In genomic region chr14:69766984-69767368, GRCh38 we compare ENCODE assay signal across 1 cellular context.
A peak's percentile ranks its signal among the peaks of the same experiment; 100 is the strongest.
TF ChIP-seq lines count a peak whose summit lies in the region.

Gene SRSF5 (plus strand): TSS chr14:69767142. CDS start chr14:69768157, 1,015 bp downstream.

TF ChIP-seq in HepG2, 621 proteins besides CTCF, POLR2A, EP300 and RAD21 (continued from another document and continues in another):
- TF ChIP-seq, protein P1, sequence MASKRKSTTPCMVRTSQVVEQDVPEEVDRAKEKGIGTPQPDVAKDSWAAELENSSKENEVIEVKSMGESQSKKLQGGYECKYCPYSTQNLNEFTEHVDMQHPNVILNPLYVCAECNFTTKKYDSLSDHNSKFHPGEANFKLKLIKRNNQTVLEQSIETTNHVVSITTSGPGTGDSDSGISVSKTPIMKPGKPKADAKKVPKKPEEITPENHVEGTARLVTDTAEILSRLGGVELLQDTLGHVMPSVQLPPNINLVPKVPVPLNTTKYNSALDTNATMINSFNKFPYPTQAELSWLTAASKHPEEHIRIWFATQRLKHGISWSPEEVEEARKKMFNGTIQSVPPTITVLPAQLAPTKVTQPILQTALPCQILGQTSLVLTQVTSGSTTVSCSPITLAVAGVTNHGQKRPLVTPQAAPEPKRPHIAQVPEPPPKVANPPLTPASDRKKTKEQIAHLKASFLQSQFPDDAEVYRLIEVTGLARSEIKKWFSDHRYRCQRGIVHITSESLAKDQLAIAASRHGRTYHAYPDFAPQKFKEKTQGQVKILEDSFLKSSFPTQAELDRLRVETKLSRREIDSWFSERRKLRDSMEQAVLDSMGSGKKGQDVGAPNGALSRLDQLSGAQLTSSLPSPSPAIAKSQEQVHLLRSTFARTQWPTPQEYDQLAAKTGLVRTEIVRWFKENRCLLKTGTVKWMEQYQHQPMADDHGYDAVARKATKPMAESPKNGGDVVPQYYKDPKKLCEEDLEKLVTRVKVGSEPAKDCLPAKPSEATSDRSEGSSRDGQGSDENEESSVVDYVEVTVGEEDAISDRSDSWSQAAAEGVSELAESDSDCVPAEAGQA (IDR thresholded peaks at IDR 0.05; ENCODE audit: low read depth), result peak; percentile 98
- TF ChIP-seq, protein P1 (CRISPR knock-in tag; IDR thresholded peaks at IDR 0.05; ENCODE audit: borderline replicate concordance), result no peak
- no peak for TF ChIP-seq NFIB (CRISPR knock-in tag; IDR thresholded peaks at IDR 0.05; ENCODE audit: borderline replicate concordance)
- no peak for TF ChIP-seq ZNF580 (CRISPR knock-in tag; IDR thresholded peaks at IDR 0.05; ENCODE audit: borderline replicate concordance, low read depth)
- no peak for TF ChIP-seq ZNF577 (CRISPR knock-in tag; IDR thresholded peaks at IDR 0.05; ENCODE audit: borderline replicate concordance, low read depth)
- no peak; the same call in 1 of the 2 replicates for TF ChIP-seq HMG20A (CRISPR knock-in tag; IDR thresholded peaks at IDR 0.05; ENCODE audit: borderline replicate concordance)
- peak; percentile 62 for TF ChIP-seq SKI (IDR thresholded peaks at IDR 0.05; ENCODE audit: partially characterized antibody)
- no peak; the same call in 1 of the 2 replicates for TF ChIP-seq ZBTB8A (CRISPR knock-in tag; IDR thresholded peaks at IDR 0.05; ENCODE audit: borderline replicate concordance, low read depth)
- TF ChIP-seq ZNF619 (CRISPR knock-in tag; IDR thresholded peaks at IDR 0.05), result peak; percentile 95
- peak; percentile 26; the same call in 1 of the 2 replicates for TF ChIP-seq NFYB (CRISPR knock-in tag; IDR thresholded peaks at IDR 0.05)
- peak; percentile 49; the same call in 1 of the 2 replicates for TF ChIP-seq SOX5 (CRISPR knock-in tag; IDR thresholded peaks at IDR 0.05; ENCODE audit: borderline replicate concordance)
- TF ChIP-seq HNRNPUL1 (IDR thresholded peaks at IDR 0.05; ENCODE audit: low read depth, low read length), result no peak
- peak; percentile 67; the same call in 1 of the 2 replicates for TF ChIP-seq ZNF773 (CRISPR knock-in tag; IDR thresholded peaks at IDR 0.05; ENCODE audit: borderline replicate concordance)
- no peak for TF ChIP-seq NCOA1 (CRISPR knock-in tag; IDR thresholded peaks at IDR 0.05)
- 0 out of 2 replicates have a peak, but pooled peaks have one; percentile 47 for TF ChIP-seq ZFP37 (CRISPR knock-in tag; IDR thresholded peaks at IDR 0.05; ENCODE audit: borderline replicate concordance)
- no peak for TF ChIP-seq ZNF333 (CRISPR knock-in tag; IDR thresholded peaks at IDR 0.05; ENCODE audit: borderline replicate concordance)
- TF ChIP-seq SIN3A (IDR thresholded peaks at IDR 0.05; ENCODE audit: borderline replicate concordance, low read depth, low read length), result peak; percentile 74; the same call in 1 of the 2 replicates
- TF ChIP-seq, protein P2, sequence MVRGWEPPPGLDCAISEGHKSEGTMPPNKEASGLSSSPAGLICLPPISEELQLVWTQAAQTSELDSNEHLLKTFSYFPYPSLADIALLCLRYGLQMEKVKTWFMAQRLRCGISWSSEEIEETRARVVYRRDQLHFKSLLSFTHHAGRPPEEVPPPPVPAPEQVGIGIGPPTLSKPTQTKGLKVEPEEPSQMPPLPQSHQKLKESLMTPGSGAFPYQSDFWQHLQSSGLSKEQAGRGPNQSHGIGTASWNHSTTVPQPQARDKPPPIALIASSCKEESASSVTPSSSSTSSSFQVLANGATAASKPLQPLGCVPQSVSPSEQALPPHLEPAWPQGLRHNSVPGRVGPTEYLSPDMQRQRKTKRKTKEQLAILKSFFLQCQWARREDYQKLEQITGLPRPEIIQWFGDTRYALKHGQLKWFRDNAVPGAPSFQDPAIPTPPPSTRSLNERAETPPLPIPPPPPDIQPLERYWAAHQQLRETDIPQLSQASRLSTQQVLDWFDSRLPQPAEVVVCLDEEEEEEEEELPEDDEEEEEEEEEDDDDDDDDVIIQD (CRISPR knock-in tag; IDR thresholded peaks at IDR 0.05; ENCODE audit: low read depth), result peak; percentile 65
- no peak; the same call in 1 of the 2 replicates for TF ChIP-seq ZBTB7B (CRISPR knock-in tag; IDR thresholded peaks at IDR 0.05)
- TF ChIP-seq, protein P3, sequence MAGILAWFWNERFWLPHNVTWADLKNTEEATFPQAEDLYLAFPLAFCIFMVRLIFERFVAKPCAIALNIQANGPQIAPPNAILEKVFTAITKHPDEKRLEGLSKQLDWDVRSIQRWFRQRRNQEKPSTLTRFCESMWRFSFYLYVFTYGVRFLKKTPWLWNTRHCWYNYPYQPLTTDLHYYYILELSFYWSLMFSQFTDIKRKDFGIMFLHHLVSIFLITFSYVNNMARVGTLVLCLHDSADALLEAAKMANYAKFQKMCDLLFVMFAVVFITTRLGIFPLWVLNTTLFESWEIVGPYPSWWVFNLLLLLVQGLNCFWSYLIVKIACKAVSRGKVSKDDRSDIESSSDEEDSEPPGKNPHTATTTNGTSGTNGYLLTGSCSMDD (CRISPR knock-in tag; IDR thresholded peaks at IDR 0.05), result no peak
- 0 out of 2 replicates have a peak, but pooled peaks have one; percentile 15 for TF ChIP-seq ZSCAN9 (CRISPR knock-in tag; IDR thresholded peaks at IDR 0.05; ENCODE audit: borderline replicate concordance)
- peak; percentile 86 for TF ChIP-seq NKX3-1 (CRISPR knock-in tag; IDR thresholded peaks at IDR 0.05)
- peak; percentile 90 for TF ChIP-seq KDM2A (CRISPR knock-in tag; IDR thresholded peaks at IDR 0.05; ENCODE audit: borderline replicate concordance, low read depth)
- no peak for TF ChIP-seq ZNF766 (CRISPR knock-in tag; IDR thresholded peaks at IDR 0.05; ENCODE audit: borderline replicate concordance)
- no peak for TF ChIP-seq TOE1 (CRISPR knock-in tag; IDR thresholded peaks at IDR 0.05)
- no peak for TF ChIP-seq ZNF296 (CRISPR knock-in tag; conservative IDR thresholded peaks at IDR 0.05)
- TF ChIP-seq PRMT3 (CRISPR knock-in tag; IDR thresholded peaks at IDR 0.05; ENCODE audit: borderline replicate concordance, low read depth), result peak; percentile 91
- no peak for TF ChIP-seq ZNF879 (CRISPR knock-in tag; IDR thresholded peaks at IDR 0.05)
- TF ChIP-seq ZNF329 (CRISPR knock-in tag; IDR thresholded peaks at IDR 0.05; ENCODE audit: low read depth), result no peak
- TF ChIP-seq, protein P4, sequence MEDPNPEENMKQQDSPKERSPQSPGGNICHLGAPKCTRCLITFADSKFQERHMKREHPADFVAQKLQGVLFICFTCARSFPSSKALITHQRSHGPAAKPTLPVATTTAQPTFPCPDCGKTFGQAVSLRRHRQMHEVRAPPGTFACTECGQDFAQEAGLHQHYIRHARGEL (CRISPR knock-in tag; IDR thresholded peaks at IDR 0.05), result no peak
- peak; percentile 65; the same call in 1 of the 2 replicates for TF ChIP-seq ELF4 (CRISPR knock-in tag; IDR thresholded peaks at IDR 0.05; ENCODE audit: borderline replicate concordance)
- peak; percentile 98 for TF ChIP-seq KAT8 (CRISPR knock-in tag; IDR thresholded peaks at IDR 0.05)
- TF ChIP-seq ZSCAN22 (CRISPR knock-in tag; IDR thresholded peaks at IDR 0.05), result no peak
- TF ChIP-seq NR2F1 (CRISPR knock-in tag; IDR thresholded peaks at IDR 0.05), result 0 out of 4 replicates have a peak, but pooled peaks of 1 of the 2 experiments have one; percentile 8
- peak; percentile 27; the same call in 1 of the 2 replicates for TF ChIP-seq MIXL1 (CRISPR knock-in tag; IDR thresholded peaks at IDR 0.05)
- TF ChIP-seq ZNF101 (CRISPR knock-in tag; IDR thresholded peaks at IDR 0.05; ENCODE audit: borderline replicate concordance, low read depth), result no peak
- no peak for TF ChIP-seq ZNF3 (CRISPR knock-in tag; IDR thresholded peaks at IDR 0.05)
- TF ChIP-seq, protein P5, sequence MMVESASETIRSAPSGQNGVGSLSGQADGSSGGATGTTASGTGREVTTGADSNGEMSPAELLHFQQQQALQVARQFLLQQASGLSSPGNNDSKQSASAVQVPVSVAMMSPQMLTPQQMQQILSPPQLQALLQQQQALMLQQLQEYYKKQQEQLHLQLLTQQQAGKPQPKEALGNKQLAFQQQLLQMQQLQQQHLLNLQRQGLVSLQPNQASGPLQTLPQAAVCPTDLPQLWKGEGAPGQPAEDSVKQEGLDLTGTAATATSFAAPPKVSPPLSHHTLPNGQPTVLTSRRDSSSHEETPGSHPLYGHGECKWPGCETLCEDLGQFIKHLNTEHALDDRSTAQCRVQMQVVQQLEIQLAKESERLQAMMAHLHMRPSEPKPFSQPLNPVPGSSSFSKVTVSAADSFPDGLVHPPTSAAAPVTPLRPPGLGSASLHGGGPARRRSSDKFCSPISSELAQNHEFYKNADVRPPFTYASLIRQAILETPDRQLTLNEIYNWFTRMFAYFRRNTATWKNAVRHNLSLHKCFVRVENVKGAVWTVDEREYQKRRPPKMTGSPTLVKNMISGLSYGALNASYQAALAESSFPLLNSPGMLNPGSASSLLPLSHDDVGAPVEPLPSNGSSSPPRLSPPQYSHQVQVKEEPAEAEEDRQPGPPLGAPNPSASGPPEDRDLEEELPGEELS (CRISPR knock-in tag; IDR thresholded peaks at IDR 0.05), result peak; percentile 84
- no peak for TF ChIP-seq ZNF468 (CRISPR knock-in tag; IDR thresholded peaks at IDR 0.05)
- TF ChIP-seq TSC22D2 (CRISPR knock-in tag; IDR thresholded peaks at IDR 0.05; ENCODE audit: borderline replicate concordance), result peak; percentile 19; the same call in 1 of the 2 replicates
- TF ChIP-seq, protein P6, sequence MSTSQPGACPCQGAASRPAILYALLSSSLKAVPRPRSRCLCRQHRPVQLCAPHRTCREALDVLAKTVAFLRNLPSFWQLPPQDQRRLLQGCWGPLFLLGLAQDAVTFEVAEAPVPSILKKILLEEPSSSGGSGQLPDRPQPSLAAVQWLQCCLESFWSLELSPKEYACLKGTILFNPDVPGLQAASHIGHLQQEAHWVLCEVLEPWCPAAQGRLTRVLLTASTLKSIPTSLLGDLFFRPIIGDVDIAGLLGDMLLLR (CRISPR knock-in tag; IDR thresholded peaks at IDR 0.05), result peak; percentile 55; the same call in 1 of the 2 replicates
- TF ChIP-seq, protein P7, sequence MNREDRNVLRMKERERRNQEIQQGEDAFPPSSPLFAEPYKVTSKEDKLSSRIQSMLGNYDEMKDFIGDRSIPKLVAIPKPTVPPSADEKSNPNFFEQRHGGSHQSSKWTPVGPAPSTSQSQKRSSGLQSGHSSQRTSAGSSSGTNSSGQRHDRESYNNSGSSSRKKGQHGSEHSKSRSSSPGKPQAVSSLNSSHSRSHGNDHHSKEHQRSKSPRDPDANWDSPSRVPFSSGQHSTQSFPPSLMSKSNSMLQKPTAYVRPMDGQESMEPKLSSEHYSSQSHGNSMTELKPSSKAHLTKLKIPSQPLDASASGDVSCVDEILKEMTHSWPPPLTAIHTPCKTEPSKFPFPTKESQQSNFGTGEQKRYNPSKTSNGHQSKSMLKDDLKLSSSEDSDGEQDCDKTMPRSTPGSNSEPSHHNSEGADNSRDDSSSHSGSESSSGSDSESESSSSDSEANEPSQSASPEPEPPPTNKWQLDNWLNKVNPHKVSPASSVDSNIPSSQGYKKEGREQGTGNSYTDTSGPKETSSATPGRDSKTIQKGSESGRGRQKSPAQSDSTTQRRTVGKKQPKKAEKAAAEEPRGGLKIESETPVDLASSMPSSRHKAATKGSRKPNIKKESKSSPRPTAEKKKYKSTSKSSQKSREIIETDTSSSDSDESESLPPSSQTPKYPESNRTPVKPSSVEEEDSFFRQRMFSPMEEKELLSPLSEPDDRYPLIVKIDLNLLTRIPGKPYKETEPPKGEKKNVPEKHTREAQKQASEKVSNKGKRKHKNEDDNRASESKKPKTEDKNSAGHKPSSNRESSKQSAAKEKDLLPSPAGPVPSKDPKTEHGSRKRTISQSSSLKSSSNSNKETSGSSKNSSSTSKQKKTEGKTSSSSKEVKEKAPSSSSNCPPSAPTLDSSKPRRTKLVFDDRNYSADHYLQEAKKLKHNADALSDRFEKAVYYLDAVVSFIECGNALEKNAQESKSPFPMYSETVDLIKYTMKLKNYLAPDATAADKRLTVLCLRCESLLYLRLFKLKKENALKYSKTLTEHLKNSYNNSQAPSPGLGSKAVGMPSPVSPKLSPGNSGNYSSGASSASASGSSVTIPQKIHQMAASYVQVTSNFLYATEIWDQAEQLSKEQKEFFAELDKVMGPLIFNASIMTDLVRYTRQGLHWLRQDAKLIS (CRISPR knock-in tag; IDR thresholded peaks at IDR 0.05), result no peak
- peak; percentile 55; the same call in 1 of the 2 replicates for TF ChIP-seq GTF2F1 (IDR thresholded peaks at IDR 0.05; ENCODE audit: low read length)
- peak; percentile 93 for TF ChIP-seq ZNF670 (CRISPR knock-in tag; IDR thresholded peaks at IDR 0.05; ENCODE audit: borderline replicate concordance)
- peak; percentile 52; the same call in 1 of the 2 replicates for TF ChIP-seq UBTF (CRISPR knock-in tag; IDR thresholded peaks at IDR 0.05)
- TF ChIP-seq KLF16 (CRISPR knock-in tag; IDR thresholded peaks at IDR 0.05), result peak in 1 of 2 experiments; percentile 89; a peak in 2 of 4 replicates
- no peak for TF ChIP-seq PAWR (CRISPR knock-in tag; IDR thresholded peaks at IDR 0.05; ENCODE audit: borderline replicate concordance)
- TF ChIP-seq SAP130 (CRISPR knock-in tag; IDR thresholded peaks at IDR 0.05; ENCODE audit: low read depth), result peak; percentile 93
- TF ChIP-seq ZBTB3 (CRISPR knock-in tag; IDR thresholded peaks at IDR 0.05; ENCODE audit: borderline replicate concordance, low read depth), result no peak
